ENCODE assay signal across 15 cellular contexts in the genomic region with DNA sequence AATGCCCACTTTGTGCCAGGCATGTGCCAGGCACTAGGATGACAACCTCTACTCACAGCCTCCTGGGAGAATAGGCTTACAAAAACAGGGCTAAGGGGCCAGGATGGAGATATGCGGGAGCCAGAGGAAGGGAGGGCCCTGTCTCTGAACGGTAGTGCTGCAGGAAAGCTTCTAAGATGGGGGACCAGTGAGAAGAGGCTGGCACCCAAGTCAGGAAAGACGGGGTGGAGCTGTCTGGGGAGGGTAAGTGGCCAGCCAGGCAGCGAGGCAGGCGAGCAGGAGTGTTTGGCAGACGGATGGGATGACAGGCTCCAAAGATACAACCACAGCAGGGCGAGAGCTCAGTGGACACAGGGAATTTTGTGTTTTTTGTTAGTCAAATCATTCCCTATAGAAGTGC. TPM values are rescaled to one million over a fixed set of nuclear protein-coding genes. Genes with fewer than 3 reads are reported as not detected.
DNase-seq lines count a peak whose midpoint lies in the region; ATAC-seq and TF ChIP-seq lines count a peak whose summit lies in the region.
"Had no signal": no experiment of that assay in that cellular context is flagged by ENCODE, and none has a peak within 500 bp of the region (broad histone marks: within the 10 kb centered on the region; RNA-seq: fewer than 3 reads in every experiment).

No MANE protein-coding gene starts in this region.

- DNase-seq in CD8-positive, alpha-beta T cell, result no peak
- DNase-seq in ascending aorta (ENCODE audit: low spot score in 2 of 2) (no peak), right cardiac atrium (peak; percentile 25 to 72 (median 61)), NCI-H128 (lab: John Stamatoyannopoulos, UW; ENCODE audit: unreplicated experiment) (no peak), NCI-H69 (lab: John Stamatoyannopoulos, UW) (no peak), NCI-H524 treated with DMSO at 0.1 percent for 48 hours (lab: John Stamatoyannopoulos, UW) (no peak)
- DNase-seq: activated CD8-positive, alpha-beta memory T cell treated with anti-CD3 and anti-CD28 coated beads, Interleukin-2, amount 50 U/mL, for 48 hours; activated naive CD4-positive, alpha-beta T cell treated with anti-CD3 and anti-CD28 coated beads, Interleukin-2, amount 10 ng/mL, durations not matched to agents 7 days and 5 days; DMS153; NCI-H1048; pancreas; testis had no signal

- WGBS in right cardiac atrium, result 42% methylated on average over 7 of the region's 7 CpGs

- peak overlapping the region in 2 of 3 donors; percentile 27 to 45 for H3K9ac ChIP-seq in skeletal muscle tissue (ENCODE audit: low read depth in 1 of 3, low read length in 3 of 3)

- ATAC-seq in CD8-positive, alpha-beta T cell, result no peak
- ATAC-seq in right cardiac atrium (peak; percentile 64 to 73), HG02852 (IDR thresholded peaks at IDR 0.05; ENCODE audit: unreplicated experiment) (no peak)
- ATAC-seq: pancreas had no signal

- TF ChIP-seq CTCF in CD8-positive, alpha-beta T cell (IDR thresholded peaks at IDR 0.05), result no peak
- no peak for TF ChIP-seq CTCF in ascending aorta (IDR thresholded peaks at IDR 0.05)

- H3K36me3 Mint-ChIP-seq in CD8-positive, alpha-beta T cell, result peaks cover 43% of the 10 kb centered on the region

- intact Hi-C loops in CD8-positive, alpha-beta T cell (cut with DNase I, micrococcal nuclease), result no loop called here
- intact Hi-C loops in ascending aorta (cut with DNase I) (no loop called here), right cardiac atrium (cut with DNase I) (loop anchor here in 1 of 4 donors (10.0 kb wide), 1 partner anchor 635 kb away; no protein-coding TSS in a partner anchor)

- POLR2A ChIA-PET in CD8-positive, alpha-beta T cell (lab: Charles Lee), result interaction anchor here (0.9 kb wide), 1 partner anchor 51 kb away, joined by 4 read pairs; no protein-coding TSS in a partner anchor

- peak overlapping the region; percentile 49 for H3K27ac Mint-ChIP-seq in CD8-positive, alpha-beta T cell
- H3K27ac Mint-ChIP-seq: activated naive CD4-positive, alpha-beta T cell treated with anti-CD3 and anti-CD28 coated beads, Interleukin-2, amount 10 ng/mL, durations not matched to agents 7 days and 5 days; IgD-negative memory B cell had no signal

- peaks cover 40% of the 10 kb centered on the region for H3K4me1 Mint-ChIP-seq in CD8-positive, alpha-beta T cell (ENCODE audit: low read depth)

- H3K36me3 ChIP-seq in CD8-positive, alpha-beta T cell (ENCODE audit: insufficient read depth, low read length), result peaks cover 11% of the 10 kb centered on the region
- peaks cover 9 to 39% of the 10 kb centered on the region in 2 donors for H3K36me3 ChIP-seq in ascending aorta
- H3K36me3 ChIP-seq in skeletal muscle tissue (ENCODE audit: control insufficient read depth in 3 of 3, insufficient read depth in 3 of 3, low read length in 3 of 3), result peaks cover 14 to 21% (median 20%) of the 10 kb centered on the region in 3 donors

- no peak overlapping the region for H3K4me3 Mint-ChIP-seq in CD8-positive, alpha-beta T cell
- H3K4me3 Mint-ChIP-seq: activated naive CD4-positive, alpha-beta T cell treated with anti-CD3 and anti-CD28 coated beads, Interleukin-2, amount 10 ng/mL, durations not matched to agents 7 days and 5 days; IgD-negative memory B cell had no signal

- H3K4me3 ChIP-seq in CD8-positive, alpha-beta T cell (ENCODE audit: low read depth, low read length), result no peak overlapping the region
- H3K4me3 ChIP-seq in ascending aorta (no peak overlapping the region), right cardiac atrium (ENCODE audit: low read length) (no peak overlapping the region), skeletal muscle tissue (ENCODE audit: low read length in 3 of 3) (no peak overlapping the region)
- H3K4me3 ChIP-seq: pancreas, testis had no signal

- H3K27me3 ChIP-seq in CD8-positive, alpha-beta T cell (ENCODE audit: insufficient read depth, low read length), result no peaks in the 10 kb centered on the region
- H3K27me3 ChIP-seq in ascending aorta (no peaks in the 10 kb centered on the region), right cardiac atrium (ENCODE audit: control insufficient read depth, insufficient read depth) (no peaks in the 10 kb centered on the region), skeletal muscle tissue (ENCODE audit: control insufficient read depth in 3 of 3, insufficient read depth in 3 of 3, low read length in 3 of 3) (no peaks in the 10 kb centered on the region)
- H3K27me3 ChIP-seq: pancreas, testis had no signal

- peaks cover 30% of the 10 kb centered on the region for H3K4me1 ChIP-seq in CD8-positive, alpha-beta T cell (ENCODE audit: insufficient read depth, low read length)
- peaks cover 8 to 32% of the 10 kb centered on the region in 2 donors for H3K4me1 ChIP-seq in ascending aorta
- peaks cover 29% of the 10 kb centered on the region for H3K4me1 ChIP-seq in right cardiac atrium (ENCODE audit: control insufficient read depth, insufficient read depth, low read length)
- peaks cover 26 to 39% (median 35%) of the 10 kb centered on the region in 3 donors for H3K4me1 ChIP-seq in skeletal muscle tissue (ENCODE audit: control insufficient read depth in 3 of 3, insufficient read depth in 3 of 3, low read length in 3 of 3)

- no peaks in the 10 kb centered on the region for H3K9me3 Mint-ChIP-seq in CD8-positive, alpha-beta T cell
- H3K9me3 Mint-ChIP-seq: activated naive CD4-positive, alpha-beta T cell treated with anti-CD3 and anti-CD28 coated beads, Interleukin-2, amount 10 ng/mL, durations not matched to agents 7 days and 5 days; IgD-negative memory B cell had no signal

- H3K9me3 ChIP-seq in CD8-positive, alpha-beta T cell (ENCODE audit: low read length), result no peaks in the 10 kb centered on the region
- H3K9me3 ChIP-seq in ascending aorta (no peaks in the 10 kb centered on the region), right cardiac atrium (ENCODE audit: control insufficient read depth, low read length) (no peaks in the 10 kb centered on the region), skeletal muscle tissue (ENCODE audit: control insufficient read depth in 3 of 3, low read length in 3 of 3) (no peaks in the 10 kb centered on the region)
- H3K9me3 ChIP-seq: pancreas, testis had no signal

- H3K27me3 Mint-ChIP-seq in CD8-positive, alpha-beta T cell (ENCODE audit: low read depth), result no peaks in the 10 kb centered on the region
- H3K27me3 Mint-ChIP-seq: activated naive CD4-positive, alpha-beta T cell treated with anti-CD3 and anti-CD28 coated beads, Interleukin-2, amount 10 ng/mL, durations not matched to agents 7 days and 5 days; IgD-negative memory B cell had no signal

- CTCF ChIA-PET in CD8-positive, alpha-beta T cell (lab: Charles Lee), result no interaction called here

- H3K27ac ChIP-seq in CD8-positive, alpha-beta T cell (ENCODE audit: low read depth, low read length), result no peak overlapping the region
- H3K27ac ChIP-seq in ascending aorta (peak overlapping the region; percentile 75 to 87), right cardiac atrium (ENCODE audit: low read length) (peak overlapping the region; percentile 72), skeletal muscle tissue (ENCODE audit: low read depth, low read length) (peak overlapping the region; percentile 74)
- H3K27ac ChIP-seq: pancreas had no signal

RNA-seq across cellular contexts. Expression of gene GPI, which starts 44.7 kb away (rescaled TPM):
- total RNA-seq in CD8-positive, alpha-beta T cell, result 10 to 100 TPM; 84.8 to 87.0 TPM
- 337 TPM for total RNA-seq in ascending aorta
- 100 to 1,000 TPM; 362 to 456 (median 404) TPM for total RNA-seq in right cardiac atrium
- 285 TPM for polyA plus RNA-seq in right cardiac atrium
- 80.4 TPM for total RNA-seq in skeletal muscle tissue

Comparison
In these comparisons a context has a peak if more than half of its experiments do, and no peak if none do; other contexts are left out.
1. ATAC-seq: peak in right cardiac atrium (2 of 2); none in CD8-positive, alpha-beta T cell (single experiment) and HG02852 (single experiment).
2. DNase-seq: peak in right cardiac atrium (3 of 3); none in CD8-positive, alpha-beta T cell (0 of 7), ascending aorta (0 of 2), NCI-H128 (single experiment), NCI-H69 (single experiment) and NCI-H524 treated with DMSO at 0.1 percent for 48 hours (single experiment).